Comparison of ENCODE assay signal across 16 cellular contexts in genomic region chr10:71555087-71555728, GRCh38.
A peak's percentile ranks its signal among the peaks of the same experiment; 100 is the strongest.
DNase-seq lines count a peak whose midpoint lies in the region; ATAC-seq and TF ChIP-seq lines count a peak whose summit lies in the region.
"Had no signal": no experiment of that assay in that cellular context is flagged by ENCODE, and none has a peak within 500 bp of the region (broad histone marks: within the 10 kb centered on the region; RNA-seq: fewer than 3 reads in every experiment).

No MANE protein-coding gene starts in this region.

- no peak overlapping the region for H3K4me2 ChIP-seq in osteoblast (ENCODE audit: insufficient read depth, low read length)

- H3K27ac Mint-ChIP-seq in activated T-helper 17 cell treated with anti-CD3 and anti-CD28 coated beads, Interleukin-2, amount 50 U/mL, for 72 hours = no peak overlapping the region
- H3K27ac Mint-ChIP-seq: B cell; CD8-positive, alpha-beta T cell had no signal

- no peaks in the 10 kb centered on the region for H3K36me3 Mint-ChIP-seq in activated T-helper 17 cell treated with anti-CD3 and anti-CD28 coated beads, Interleukin-2, amount 50 U/mL, for 72 hours (ENCODE audit: low read depth)
- H3K36me3 Mint-ChIP-seq: CD8-positive, alpha-beta T cell had no signal

- H3K9me3 Mint-ChIP-seq in activated T-helper 17 cell treated with anti-CD3 and anti-CD28 coated beads, Interleukin-2, amount 50 U/mL, for 72 hours = no peaks in the 10 kb centered on the region
- H3K9me3 Mint-ChIP-seq: CD8-positive, alpha-beta T cell had no signal

- intact Hi-C loops in Right ventricle myocardium superior (cut with DNase I) (no loop called here), left lung (cut with DNase I) (no loop called here)

- ATAC-seq in Right ventricle myocardium superior (ENCODE audit: poor library complexity) (peak; percentile 36), left lung (peak; percentile 52), GM19452 (IDR thresholded peaks at IDR 0.05; ENCODE audit: unreplicated experiment) (no peak)
- peak; percentile 41 for ATAC-seq in activated T-helper 17 cell treated with anti-CD3 and anti-CD28 coated beads, Interleukin-2, amount 50 U/mL, for 72 hours (replicated peaks)
- ATAC-seq: CD8-positive, alpha-beta T cell; HCT116 had no signal

- H3K4me1 ChIP-seq in right atrium auricular region (no peaks in the 10 kb centered on the region), left lung (no peaks in the 10 kb centered on the region), osteoblast (ENCODE audit: insufficient read depth, low read length) (no peaks in the 10 kb centered on the region)

- no peaks in the 10 kb centered on the region for H3K36me3 ChIP-seq in right atrium auricular region
- H3K36me3 ChIP-seq in left lung = no peaks in the 10 kb centered on the region
- H3K36me3 ChIP-seq in osteoblast (ENCODE audit: insufficient read depth, low read length) = no peaks in the 10 kb centered on the region

- H3K27ac ChIP-seq in right atrium auricular region (no peak overlapping the region), left lung (no peak overlapping the region), osteoblast (ENCODE audit: low read depth, low read length) (no peak overlapping the region)
- H3K27ac ChIP-seq: GM23248 had no signal

- no peaks in the 10 kb centered on the region for H3K79me2 ChIP-seq in osteoblast (ENCODE audit: insufficient read depth, low read length)

- H4K20me1 ChIP-seq in osteoblast (ENCODE audit: insufficient read depth, low read length) = no peaks in the 10 kb centered on the region

- no peaks in the 10 kb centered on the region for H3K27me3 ChIP-seq in right atrium auricular region
- peaks cover 0 to 11% of the 10 kb centered on the region in 2 donors for H3K27me3 ChIP-seq in left lung
- H3K27me3 ChIP-seq in osteoblast (ENCODE audit: insufficient read depth, low read length) = peaks cover 23% of the 10 kb centered on the region

- no peak overlapping the region for H3K4me3 Mint-ChIP-seq in activated T-helper 17 cell treated with anti-CD3 and anti-CD28 coated beads, Interleukin-2, amount 50 U/mL, for 72 hours
- H3K4me3 Mint-ChIP-seq: B cell; CD8-positive, alpha-beta T cell had no signal

- no peak for TF ChIP-seq CTCF in right atrium auricular region (IDR thresholded peaks at IDR 0.05)
- no peak for TF ChIP-seq CTCF in left lung (IDR thresholded peaks at IDR 0.05)
- no peak for TF ChIP-seq CTCF in osteoblast (IDR thresholded peaks at IDR 0.05; ENCODE audit: extremely low read depth, low read depth, low read length)

- DNase-seq in Right ventricle myocardium superior (peak; percentile 52), right atrium auricular region (ENCODE audit: low spot score) (no peak), left lung (no peak), osteoblast (ENCODE audit: insufficient read length, low spot score, missing footprints) (peak; percentile 69), DMS153 (lab: John Stamatoyannopoulos, UW) (no peak), GDM1 (lab: John Stamatoyannopoulos, UW) (no peak)
- DNase-seq: C1 segment of cervical spinal cord; CD8-positive, alpha-beta T cell; COR-L47; DND-41; GF-D8; GM23248 had no signal

- no peaks in the 10 kb centered on the region for H3K4me1 Mint-ChIP-seq in activated T-helper 17 cell treated with anti-CD3 and anti-CD28 coated beads, Interleukin-2, amount 50 U/mL, for 72 hours
- H3K4me1 Mint-ChIP-seq: B cell had no signal

- H3K4me3 ChIP-seq in right atrium auricular region = no peak overlapping the region
- no peak overlapping the region for H3K4me3 ChIP-seq in left lung
- no peak overlapping the region for H3K4me3 ChIP-seq in osteoblast (ENCODE audit: insufficient read depth, low read length)
- H3K4me3 ChIP-seq: GM23248 had no signal

- H2AFZ ChIP-seq in osteoblast (ENCODE audit: low read length) = no peak overlapping the region
- H2AFZ ChIP-seq: GM23248 had no signal

- peaks cover 16% of the 10 kb centered on the region for H3K27me3 Mint-ChIP-seq in activated T-helper 17 cell treated with anti-CD3 and anti-CD28 coated beads, Interleukin-2, amount 50 U/mL, for 72 hours

- H3K9me3 ChIP-seq in right atrium auricular region = no peaks in the 10 kb centered on the region
- H3K9me3 ChIP-seq in left lung = no peaks in the 10 kb centered on the region
- no peaks in the 10 kb centered on the region for H3K9me3 ChIP-seq in osteoblast (ENCODE audit: low read depth, low read length)

Comparison
In these comparisons a context has a peak if more than half of its experiments do, and no peak if none do; other contexts are left out.
1. DNase-seq: peak in Right ventricle myocardium superior (single experiment) and osteoblast (single experiment); none in right atrium auricular region (single experiment), left lung (0 of 2), DMS153 (single experiment) and GDM1 (single experiment).